In the genomic region with DNA sequence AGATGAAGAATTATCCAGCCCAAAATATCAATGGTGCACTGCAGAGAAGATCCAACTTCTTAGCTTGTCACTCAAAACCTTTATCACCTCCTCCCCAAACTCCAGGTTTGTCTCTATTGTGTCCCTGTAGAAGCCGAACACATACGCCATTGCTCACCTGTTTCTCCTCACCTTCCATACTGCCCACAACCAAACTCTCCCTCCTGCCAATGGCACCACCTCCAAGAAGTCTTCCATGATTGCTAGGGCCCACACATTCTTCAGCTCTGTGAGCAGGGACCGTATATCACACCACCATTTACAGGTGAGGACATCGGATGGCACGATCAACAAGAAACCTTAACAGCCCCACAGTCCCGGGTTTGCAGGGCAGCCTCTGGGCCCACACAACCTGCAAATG, we compare ENCODE assay signal across 1 cellular context.
TF ChIP-seq lines count a peak whose summit lies in the region.

No MANE protein-coding gene starts in this region.

TF ChIP-seq in H1, 55 proteins besides CTCF, POLR2A, EP300 and RAD21:
- no peak for TF ChIP-seq CBX8 (IDR thresholded peaks at IDR 0.05; ENCODE audit: borderline replicate concordance, low read depth, low read length)
- TF ChIP-seq CBX5 (IDR thresholded peaks at IDR 0.05; ENCODE audit: low read depth, low read length), result no peak
- TF ChIP-seq TCF12 (IDR thresholded peaks at IDR 0.05; ENCODE audit: low read depth, low read length), result no peak
- TF ChIP-seq FOSL1 (IDR thresholded peaks at IDR 0.05; ENCODE audit: insufficient read depth, low read depth, low read length), result no peak
- no peak for TF ChIP-seq YY1 (IDR thresholded peaks at IDR 0.05; ENCODE audit: low read depth, low read length)
- no peak for TF ChIP-seq RXRA (IDR thresholded peaks at IDR 0.05; ENCODE audit: insufficient read depth, low read depth, low read length)
- no peak for TF ChIP-seq POLR2AphosphoS5 (IDR thresholded peaks at IDR 0.05; ENCODE audit: low read depth, low read length)
